In genomic region chr2:217903142-217903858, GRCh38 we compare ENCODE assay signal across 1 cellular context.
A peak's percentile ranks its signal among the peaks of the same experiment; 100 is the strongest.
TF ChIP-seq lines count a peak whose summit lies in the region.

No MANE protein-coding gene starts in this region.

TF ChIP-seq in HepG2, 621 proteins besides CTCF, POLR2A, EP300 and RAD21 (continued from another document and continues in another):
- TF ChIP-seq ZNF646 (CRISPR knock-in tag; IDR thresholded peaks at IDR 0.05) (no peak), ZBTB44 (CRISPR knock-in tag; IDR thresholded peaks at IDR 0.05) (no peak), ZNF558 (CRISPR knock-in tag; IDR thresholded peaks at IDR 0.05; ENCODE audit: borderline replicate concordance) (peak; percentile 10; the same call in 1 of the 2 replicates), RORA (CRISPR knock-in tag; IDR thresholded peaks at IDR 0.05) (no peak), NFYB (CRISPR knock-in tag; IDR thresholded peaks at IDR 0.05) (no peak), CEBPZ (IDR thresholded peaks at IDR 0.05; ENCODE audit: low read length) (no peak), SRSF1 (optimal IDR thresholded peaks at IDR 0.05; ENCODE audit: low read depth, low read length) (no peak), KLF12 (CRISPR knock-in tag; IDR thresholded peaks at IDR 0.05; ENCODE audit: borderline replicate concordance) (no peak), NFIB (CRISPR knock-in tag; IDR thresholded peaks at IDR 0.05; ENCODE audit: borderline replicate concordance) (no peak), ZNF335 (CRISPR knock-in tag; IDR thresholded peaks at IDR 0.05) (0 out of 2 replicates have a peak, but pooled peaks have one; percentile 27), PTBP1 (IDR thresholded peaks at IDR 0.05; ENCODE audit: low read depth, low read length, poor library complexity, severe bottlenecking) (no peak), MEIS2 (CRISPR knock-in tag; IDR thresholded peaks at IDR 0.05) (no peak), ZNF296 (CRISPR knock-in tag; conservative IDR thresholded peaks at IDR 0.05) (peak; percentile 1; the same call in 1 of the 2 replicates), ATF1 (CRISPR knock-in tag; IDR thresholded peaks at IDR 0.05) (peak; percentile 42; the same call in 1 of the 2 replicates), ZNF3 (CRISPR knock-in tag; IDR thresholded peaks at IDR 0.05) (peak; percentile 88), CHD4 (IDR thresholded peaks at IDR 0.05; ENCODE audit: borderline replicate concordance, low read length) (peak; percentile 99), ZNF660 (CRISPR knock-in tag; IDR thresholded peaks at IDR 0.05; ENCODE audit: borderline replicate concordance, low read depth) (no peak), NFYC (CRISPR knock-in tag; IDR thresholded peaks at IDR 0.05) (no peak), FOXC1 (CRISPR knock-in tag; IDR thresholded peaks at IDR 0.05; ENCODE audit: borderline replicate concordance) (peak; percentile 46; the same call in 1 of the 2 replicates), MEF2D (CRISPR knock-in tag; IDR thresholded peaks at IDR 0.05) (peak; percentile 8), ZNF546 (CRISPR knock-in tag; conservative IDR thresholded peaks at IDR 0.05) (no peak), ZBTB40 (IDR thresholded peaks at IDR 0.05) (no peak), ZBTB40 (CRISPR knock-in tag; IDR thresholded peaks at IDR 0.05) (peak; percentile 11; the same call in 1 of the 2 replicates), KLF11 (CRISPR knock-in tag; IDR thresholded peaks at IDR 0.05) (no peak), SYNCRIP (IDR thresholded peaks at IDR 0.05; ENCODE audit: insufficient read depth, low read depth, low read length) (no peak), RCOR2 (CRISPR knock-in tag; IDR thresholded peaks at IDR 0.05) (peak; percentile 75), DMTF1 (CRISPR knock-in tag; IDR thresholded peaks at IDR 0.05) (no peak), ZNF530 (CRISPR knock-in tag; IDR thresholded peaks at IDR 0.05; ENCODE audit: low read depth) (no peak), SRSF9 (IDR thresholded peaks at IDR 0.05; ENCODE audit: borderline replicate concordance, insufficient read depth, low read depth, low read length, poor library complexity, severe bottlenecking) (no peak), ZNF205 (CRISPR knock-in tag; IDR thresholded peaks at IDR 0.05) (no peak), HNRNPH1 (optimal IDR thresholded peaks at IDR 0.05; ENCODE audit: low read depth, low read length) (no peak), SP1 (IDR thresholded peaks at IDR 0.05) (no peak), SP1 (CRISPR knock-in tag; IDR thresholded peaks at IDR 0.05) (no peak)
